In genomic region chr2:14530506-14530905, GRCh38 we compare ENCODE assay signal across 19 cellular contexts.
"Had no signal": no experiment of that assay in that cellular context is flagged by ENCODE, and none has a peak within 500 bp of the region (broad histone marks: within the 10 kb centered on the region; RNA-seq: fewer than 3 reads in every experiment).

No MANE protein-coding gene starts in this region.

- DNase-seq: activated CD4-positive, alpha-beta T cell treated with anti-CD3 and anti-CD28 coated beads, Interleukin-2, amount 50 U/mL, for 4 hours; activated effector memory CD4-positive, alpha-beta T cell treated with anti-CD3 and anti-CD28 coated beads, Interleukin-2, amount 50 U/mL, for 16 hours; activated T-cell treated with anti-CD3 and anti-CD28 coated beads, Interleukin-2, amount 50 U/mL, for 4 hours; caudate nucleus; cortex of kidney; effector memory CD4-positive, alpha-beta T cell; foreskin melanocyte; heart left ventricle; left lung; natural killer cell; occipital lobe; right cardiac atrium; T-helper 17 cell had no signal

- H3K27me3 Mint-ChIP-seq: memory B cell; progenitor cell of endocrine pancreas; stimulated activated memory B cell treated with anti-CD40 and anti-IgM and Interleukin-4, amounts not matched to agents 10 μg/mL and 1 μg/mL and 100 μg/mL, for 72 hours; T-helper 17 cell had no signal

- H3K9me3 Mint-ChIP-seq: stimulated activated memory B cell treated with anti-CD40 and anti-IgM and Interleukin-4, amounts not matched to agents 10 μg/mL and 1 μg/mL and 100 μg/mL, for 72 hours had no signal

- ATAC-seq: activated CD4-positive, CD25-positive, alpha-beta regulatory T cell treated with anti-CD3 and anti-CD28 coated beads, Interleukin-2, amount 50 U/mL, for 24 hours; activated naive CD4-positive, alpha-beta T cell treated with anti-CD3 and anti-CD28 coated beads, Interleukin-2, amount 50 U/mL, for 72 hours; activated T-cell treated with anti-CD3 and anti-CD28 coated beads, Interleukin-2, amount 50 U/mL, for 4 hours; heart left ventricle; left lung; natural killer cell; right cardiac atrium; stimulated activated memory B cell treated with anti-CD40 and anti-IgM and Interleukin-4, amounts not matched to agents 10 μg/mL and 1 μg/mL and 100 μg/mL, for 72 hours; T-helper 17 cell had no signal

- H3K27ac Mint-ChIP-seq: activated naive CD4-positive, alpha-beta T cell treated with anti-CD3 and anti-CD28 coated beads, Interleukin-2, amount 50 U/mL, for 72 hours; memory B cell; natural killer cell; progenitor cell of endocrine pancreas; stimulated activated memory B cell treated with anti-CD40 and anti-IgM and Interleukin-4, amounts not matched to agents 10 μg/mL and 1 μg/mL and 100 μg/mL, for 72 hours; T-helper 17 cell had no signal

- H3K36me3 Mint-ChIP-seq: activated naive CD4-positive, alpha-beta T cell treated with anti-CD3 and anti-CD28 coated beads, Interleukin-2, amount 50 U/mL, for 72 hours; memory B cell; natural killer cell; stimulated activated memory B cell treated with anti-CD40 and anti-IgM and Interleukin-4, amounts not matched to agents 10 μg/mL and 1 μg/mL and 100 μg/mL, for 72 hours had no signal

- H3K4me3 ChIP-seq: heart left ventricle, left lung, tibial nerve had no signal

- H3K4me1 Mint-ChIP-seq: memory B cell; natural killer cell; stimulated activated memory B cell treated with anti-CD40 and anti-IgM and Interleukin-4, amounts not matched to agents 10 μg/mL and 1 μg/mL and 100 μg/mL, for 72 hours; T-helper 17 cell had no signal

- H3K4me3 Mint-ChIP-seq: activated T-cell treated with anti-CD3 and anti-CD28 coated beads, Interleukin-2, amount 50 U/mL, for 4 hours; memory B cell; natural killer cell; stimulated activated memory B cell treated with anti-CD40 and anti-IgM and Interleukin-4, amounts not matched to agents 10 μg/mL and 1 μg/mL and 100 μg/mL, for 72 hours; T-helper 17 cell had no signal
